1 cellular context compared by ENCODE assay signal in the genomic region with DNA sequence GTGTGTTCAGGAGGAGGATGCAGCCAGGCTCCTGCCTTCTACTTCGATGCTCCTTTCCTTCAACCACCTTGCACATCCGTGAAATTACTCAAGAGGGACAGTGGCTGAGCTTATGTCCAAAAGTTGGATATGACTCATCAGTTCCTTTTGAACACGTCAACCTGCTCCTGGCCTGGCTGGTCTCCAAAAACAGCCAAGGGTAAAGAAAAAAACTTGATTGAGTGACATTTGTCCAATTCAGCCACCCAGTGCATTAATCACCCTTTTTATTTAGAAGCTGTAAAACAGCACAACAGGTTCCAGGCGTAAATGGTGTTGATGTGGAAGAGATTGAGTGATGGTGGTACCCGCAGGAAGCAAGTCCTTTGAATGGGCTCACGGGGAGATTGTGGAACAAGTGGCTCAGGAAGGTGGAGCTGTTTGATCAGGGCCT.
TF ChIP-seq lines count a peak whose summit lies in the region.

No MANE protein-coding gene starts in this region.

TF ChIP-seq in HEK293, 187 proteins besides CTCF, POLR2A, EP300 and RAD21 (continued from another document and continues in another):
- TF ChIP-seq, protein P1, sequence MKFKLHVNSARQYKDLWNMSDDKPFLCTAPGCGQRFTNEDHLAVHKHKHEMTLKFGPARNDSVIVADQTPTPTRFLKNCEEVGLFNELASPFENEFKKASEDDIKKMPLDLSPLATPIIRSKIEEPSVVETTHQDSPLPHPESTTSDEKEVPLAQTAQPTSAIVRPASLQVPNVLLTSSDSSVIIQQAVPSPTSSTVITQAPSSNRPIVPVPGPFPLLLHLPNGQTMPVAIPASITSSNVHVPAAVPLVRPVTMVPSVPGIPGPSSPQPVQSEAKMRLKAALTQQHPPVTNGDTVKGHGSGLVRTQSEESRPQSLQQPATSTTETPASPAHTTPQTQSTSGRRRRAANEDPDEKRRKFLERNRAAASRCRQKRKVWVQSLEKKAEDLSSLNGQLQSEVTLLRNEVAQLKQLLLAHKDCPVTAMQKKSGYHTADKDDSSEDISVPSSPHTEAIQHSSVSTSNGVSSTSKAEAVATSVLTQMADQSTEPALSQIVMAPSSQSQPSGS (tag by site-specific recombination; IDR thresholded peaks at IDR 0.05; ENCODE audit: low read depth): no peak
- TF ChIP-seq ZFP37 (tag by site-specific recombination; IDR thresholded peaks at IDR 0.05): peak; percentile 79; the same call in 1 of the 2 replicates
- TF ChIP-seq ZNF514 (tag by site-specific recombination; IDR thresholded peaks at IDR 0.05): no peak
- TF ChIP-seq GFI1B (tag by site-specific recombination; IDR thresholded peaks at IDR 0.05): 0 out of 2 replicates have a peak, but pooled peaks have one; percentile 47
- TF ChIP-seq ZNF2 (tag by site-specific recombination; IDR thresholded peaks at IDR 0.05): no peak
- TF ChIP-seq ZIC2 (tag by site-specific recombination; IDR thresholded peaks at IDR 0.05): peak; percentile 89
- TF ChIP-seq, protein P2, sequence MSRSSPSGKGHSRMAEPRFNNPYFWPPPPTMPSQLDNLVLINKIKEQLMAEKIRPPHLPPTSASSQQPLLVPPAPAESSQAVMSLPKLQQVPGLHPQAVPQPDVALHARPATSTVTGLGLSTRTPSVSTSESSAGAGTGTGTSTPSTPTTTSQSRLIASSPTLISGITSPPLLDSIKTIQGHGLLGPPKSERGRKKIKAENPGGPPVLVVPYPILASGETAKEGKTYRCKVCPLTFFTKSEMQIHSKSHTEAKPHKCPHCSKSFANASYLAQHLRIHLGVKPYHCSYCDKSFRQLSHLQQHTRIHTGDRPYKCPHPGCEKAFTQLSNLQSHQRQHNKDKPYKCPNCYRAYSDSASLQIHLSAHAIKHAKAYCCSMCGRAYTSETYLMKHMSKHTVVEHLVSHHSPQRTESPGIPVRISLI (tag by site-specific recombination; IDR thresholded peaks at IDR 0.05): peak; percentile 96
- peak; percentile 9; the same call in 1 of the 2 replicates for TF ChIP-seq SP2 (tag by site-specific recombination; IDR thresholded peaks at IDR 0.05)
- TF ChIP-seq ZNF792 (tag by site-specific recombination; IDR thresholded peaks at IDR 0.05): no peak
- TF ChIP-seq, protein P3, sequence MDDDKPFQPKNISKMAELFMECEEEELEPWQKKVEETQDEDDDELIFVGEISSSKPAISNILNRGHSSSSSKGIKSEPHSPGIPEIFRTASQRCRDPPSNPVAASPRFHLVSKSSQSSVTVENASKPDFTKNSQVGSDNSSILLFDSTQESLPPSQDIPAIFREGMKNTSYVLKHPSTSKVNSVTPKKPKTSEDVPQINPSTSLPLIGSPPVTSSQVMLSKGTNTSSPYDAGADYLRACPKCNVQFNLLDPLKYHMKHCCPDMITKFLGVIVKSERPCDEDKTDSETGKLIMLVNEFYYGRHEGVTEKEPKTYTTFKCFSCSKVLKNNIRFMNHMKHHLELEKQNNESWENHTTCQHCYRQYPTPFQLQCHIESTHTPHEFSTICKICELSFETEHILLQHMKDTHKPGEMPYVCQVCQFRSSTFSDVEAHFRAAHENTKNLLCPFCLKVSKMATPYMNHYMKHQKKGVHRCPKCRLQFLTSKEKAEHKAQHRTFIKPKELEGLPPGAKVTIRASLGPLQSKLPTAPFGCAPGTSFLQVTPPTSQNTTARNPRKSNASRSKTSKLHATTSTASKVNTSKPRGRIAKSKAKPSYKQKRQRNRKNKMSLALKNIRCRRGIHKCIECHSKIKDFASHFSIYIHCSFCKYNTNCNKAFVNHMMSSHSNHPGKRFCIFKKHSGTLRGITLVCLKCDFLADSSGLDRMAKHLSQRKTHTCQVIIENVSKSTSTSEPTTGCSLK (tag by site-specific recombination; IDR thresholded peaks at IDR 0.05): no peak
- TF ChIP-seq, protein P4, sequence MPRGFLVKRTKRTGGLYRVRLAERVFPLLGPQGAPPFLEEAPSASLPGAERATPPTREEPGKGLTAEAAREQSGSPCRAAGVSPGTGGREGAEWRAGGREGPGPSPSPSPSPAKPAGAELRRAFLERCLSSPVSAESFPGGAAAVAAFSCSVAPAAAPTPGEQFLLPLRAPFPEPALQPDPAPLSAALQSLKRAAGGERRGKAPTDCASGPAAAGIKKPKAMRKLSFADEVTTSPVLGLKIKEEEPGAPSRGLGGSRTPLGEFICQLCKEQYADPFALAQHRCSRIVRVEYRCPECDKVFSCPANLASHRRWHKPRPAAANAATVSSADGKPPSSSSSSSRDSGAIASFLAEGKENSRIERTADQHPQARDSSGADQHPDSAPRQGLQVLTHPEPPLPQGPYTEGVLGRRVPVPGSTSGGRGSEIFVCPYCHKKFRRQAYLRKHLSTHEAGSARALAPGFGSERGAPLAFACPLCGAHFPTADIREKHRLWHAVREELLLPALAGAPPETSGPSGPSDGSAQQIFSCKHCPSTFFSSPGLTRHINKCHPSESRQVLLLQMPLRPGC (tag by site-specific recombination; IDR thresholded peaks at IDR 0.05): peak; percentile 65; the same call in 1 of the 2 replicates
- peak; percentile 66 for TF ChIP-seq ZNF394 (tag by site-specific recombination; IDR thresholded peaks at IDR 0.05; ENCODE audit: borderline replicate concordance)
- no peak for TF ChIP-seq KLF7 (tag by site-specific recombination; IDR thresholded peaks at IDR 0.05; ENCODE audit: borderline replicate concordance)
- TF ChIP-seq, protein P5, sequence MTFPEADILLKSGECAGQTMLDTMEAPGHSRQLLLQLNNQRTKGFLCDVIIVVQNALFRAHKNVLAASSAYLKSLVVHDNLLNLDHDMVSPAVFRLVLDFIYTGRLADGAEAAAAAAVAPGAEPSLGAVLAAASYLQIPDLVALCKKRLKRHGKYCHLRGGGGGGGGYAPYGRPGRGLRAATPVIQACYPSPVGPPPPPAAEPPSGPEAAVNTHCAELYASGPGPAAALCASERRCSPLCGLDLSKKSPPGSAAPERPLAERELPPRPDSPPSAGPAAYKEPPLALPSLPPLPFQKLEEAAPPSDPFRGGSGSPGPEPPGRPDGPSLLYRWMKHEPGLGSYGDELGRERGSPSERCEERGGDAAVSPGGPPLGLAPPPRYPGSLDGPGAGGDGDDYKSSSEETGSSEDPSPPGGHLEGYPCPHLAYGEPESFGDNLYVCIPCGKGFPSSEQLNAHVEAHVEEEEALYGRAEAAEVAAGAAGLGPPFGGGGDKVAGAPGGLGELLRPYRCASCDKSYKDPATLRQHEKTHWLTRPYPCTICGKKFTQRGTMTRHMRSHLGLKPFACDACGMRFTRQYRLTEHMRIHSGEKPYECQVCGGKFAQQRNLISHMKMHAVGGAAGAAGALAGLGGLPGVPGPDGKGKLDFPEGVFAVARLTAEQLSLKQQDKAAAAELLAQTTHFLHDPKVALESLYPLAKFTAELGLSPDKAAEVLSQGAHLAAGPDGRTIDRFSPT (tag by site-specific recombination; IDR thresholded peaks at IDR 0.05): peak; percentile 76
- peak; percentile 62; the same call in 1 of the 2 replicates for TF ChIP-seq ZNF324 (tag by site-specific recombination; IDR thresholded peaks at IDR 0.05)
- TF ChIP-seq KLF9 (tag by site-specific recombination; IDR thresholded peaks at IDR 0.05; ENCODE audit: low read depth): no peak; the same call in 1 of the 2 replicates
- peak; percentile 75 for TF ChIP-seq ZNF660 (tag by site-specific recombination; IDR thresholded peaks at IDR 0.05)
- no peak for TF ChIP-seq ZNF624 (tag by site-specific recombination; IDR thresholded peaks at IDR 0.05)
- 0 out of 2 replicates have a peak, but pooled peaks have one; percentile 12 for TF ChIP-seq ZNF155 (tag by site-specific recombination; IDR thresholded peaks at IDR 0.05)
- TF ChIP-seq SCRT2 (tag by site-specific recombination; IDR thresholded peaks at IDR 0.05): peak; percentile 99
- peak; percentile 93 for TF ChIP-seq ZNF184 (tag by site-specific recombination; IDR thresholded peaks at IDR 0.05)
- peak; percentile 53; the same call in 1 of the 2 replicates for TF ChIP-seq FEZF1 (tag by site-specific recombination; IDR thresholded peaks at IDR 0.05)
- TF ChIP-seq ZNF600 (tag by site-specific recombination; IDR thresholded peaks at IDR 0.05): peak; percentile 90
- TF ChIP-seq ZNF24 (tag by site-specific recombination; IDR thresholded peaks at IDR 0.05): peak; percentile 70; the same call in 1 of the 2 replicates
- TF ChIP-seq, protein P6, sequence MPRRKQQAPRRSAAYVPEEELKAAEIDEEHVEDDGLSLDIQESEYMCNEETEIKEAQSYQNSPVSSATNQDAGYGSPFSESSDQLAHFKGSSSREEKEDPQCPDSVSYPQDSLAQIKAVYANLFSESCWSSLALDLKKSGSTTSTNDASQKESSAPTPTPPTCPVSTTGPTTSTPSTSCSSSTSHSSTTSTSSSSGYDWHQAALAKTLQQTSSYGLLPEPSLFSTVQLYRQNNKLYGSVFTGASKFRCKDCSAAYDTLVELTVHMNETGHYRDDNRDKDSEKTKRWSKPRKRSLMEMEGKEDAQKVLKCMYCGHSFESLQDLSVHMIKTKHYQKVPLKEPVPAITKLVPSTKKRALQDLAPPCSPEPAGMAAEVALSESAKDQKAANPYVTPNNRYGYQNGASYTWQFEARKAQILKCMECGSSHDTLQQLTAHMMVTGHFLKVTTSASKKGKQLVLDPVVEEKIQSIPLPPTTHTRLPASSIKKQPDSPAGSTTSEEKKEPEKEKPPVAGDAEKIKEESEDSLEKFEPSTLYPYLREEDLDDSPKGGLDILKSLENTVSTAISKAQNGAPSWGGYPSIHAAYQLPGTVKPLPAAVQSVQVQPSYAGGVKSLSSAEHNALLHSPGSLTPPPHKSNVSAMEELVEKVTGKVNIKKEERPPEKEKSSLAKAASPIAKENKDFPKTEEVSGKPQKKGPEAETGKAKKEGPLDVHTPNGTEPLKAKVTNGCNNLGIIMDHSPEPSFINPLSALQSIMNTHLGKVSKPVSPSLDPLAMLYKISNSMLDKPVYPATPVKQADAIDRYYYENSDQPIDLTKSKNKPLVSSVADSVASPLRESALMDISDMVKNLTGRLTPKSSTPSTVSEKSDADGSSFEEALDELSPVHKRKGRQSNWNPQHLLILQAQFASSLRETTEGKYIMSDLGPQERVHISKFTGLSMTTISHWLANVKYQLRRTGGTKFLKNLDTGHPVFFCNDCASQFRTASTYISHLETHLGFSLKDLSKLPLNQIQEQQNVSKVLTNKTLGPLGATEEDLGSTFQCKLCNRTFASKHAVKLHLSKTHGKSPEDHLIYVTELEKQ (tag by site-specific recombination; IDR thresholded peaks at IDR 0.05; ENCODE audit: borderline replicate concordance): peak; percentile 96
- peak; percentile 56; the same call in 1 of the 2 replicates for TF ChIP-seq SCRT1 (tag by site-specific recombination; IDR thresholded peaks at IDR 0.05; ENCODE audit: borderline replicate concordance)
- peak; percentile 80 for TF ChIP-seq PRDM1 (tag by site-specific recombination; IDR thresholded peaks at IDR 0.05)
- TF ChIP-seq SP3 (tag by site-specific recombination; IDR thresholded peaks at IDR 0.05): no peak; the same call in 1 of the 2 replicates
- no peak for TF ChIP-seq MYNN (tag by site-specific recombination; IDR thresholded peaks at IDR 0.05; ENCODE audit: borderline replicate concordance)
- 0 out of 2 replicates have a peak, but pooled peaks have one; percentile 59 for TF ChIP-seq ZEB2 (tag by site-specific recombination; IDR thresholded peaks at IDR 0.05)
- TF ChIP-seq, protein P7, sequence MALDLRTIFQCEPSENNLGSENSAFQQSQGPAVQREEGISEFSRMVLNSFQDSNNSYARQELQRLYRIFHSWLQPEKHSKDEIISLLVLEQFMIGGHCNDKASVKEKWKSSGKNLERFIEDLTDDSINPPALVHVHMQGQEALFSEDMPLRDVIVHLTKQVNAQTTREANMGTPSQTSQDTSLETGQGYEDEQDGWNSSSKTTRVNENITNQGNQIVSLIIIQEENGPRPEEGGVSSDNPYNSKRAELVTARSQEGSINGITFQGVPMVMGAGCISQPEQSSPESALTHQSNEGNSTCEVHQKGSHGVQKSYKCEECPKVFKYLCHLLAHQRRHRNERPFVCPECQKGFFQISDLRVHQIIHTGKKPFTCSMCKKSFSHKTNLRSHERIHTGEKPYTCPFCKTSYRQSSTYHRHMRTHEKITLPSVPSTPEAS (tag by site-specific recombination; IDR thresholded peaks at IDR 0.05): peak; percentile 37; the same call in 1 of the 2 replicates
- TF ChIP-seq ZBTB21 (tag by site-specific recombination; IDR thresholded peaks at IDR 0.05): peak; percentile 53; the same call in 1 of the 2 replicates
- TF ChIP-seq, protein P8, sequence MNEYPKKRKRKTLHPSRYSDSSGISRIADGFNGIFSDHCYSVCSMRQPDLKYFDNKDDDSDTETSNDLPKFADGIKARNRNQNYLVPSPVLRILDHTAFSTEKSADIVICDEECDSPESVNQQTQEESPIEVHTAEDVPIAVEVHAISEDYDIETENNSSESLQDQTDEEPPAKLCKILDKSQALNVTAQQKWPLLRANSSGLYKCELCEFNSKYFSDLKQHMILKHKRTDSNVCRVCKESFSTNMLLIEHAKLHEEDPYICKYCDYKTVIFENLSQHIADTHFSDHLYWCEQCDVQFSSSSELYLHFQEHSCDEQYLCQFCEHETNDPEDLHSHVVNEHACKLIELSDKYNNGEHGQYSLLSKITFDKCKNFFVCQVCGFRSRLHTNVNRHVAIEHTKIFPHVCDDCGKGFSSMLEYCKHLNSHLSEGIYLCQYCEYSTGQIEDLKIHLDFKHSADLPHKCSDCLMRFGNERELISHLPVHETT (tag by site-specific recombination; IDR thresholded peaks at IDR 0.05): peak; percentile 87
- no peak for TF ChIP-seq ZNF529 (tag by site-specific recombination; IDR thresholded peaks at IDR 0.05; ENCODE audit: insufficient replicate concordance)
- TF ChIP-seq KLF10 (tag by site-specific recombination; IDR thresholded peaks at IDR 0.05): 0 out of 2 replicates have a peak, but pooled peaks have one; percentile 24
- TF ChIP-seq, protein P9, sequence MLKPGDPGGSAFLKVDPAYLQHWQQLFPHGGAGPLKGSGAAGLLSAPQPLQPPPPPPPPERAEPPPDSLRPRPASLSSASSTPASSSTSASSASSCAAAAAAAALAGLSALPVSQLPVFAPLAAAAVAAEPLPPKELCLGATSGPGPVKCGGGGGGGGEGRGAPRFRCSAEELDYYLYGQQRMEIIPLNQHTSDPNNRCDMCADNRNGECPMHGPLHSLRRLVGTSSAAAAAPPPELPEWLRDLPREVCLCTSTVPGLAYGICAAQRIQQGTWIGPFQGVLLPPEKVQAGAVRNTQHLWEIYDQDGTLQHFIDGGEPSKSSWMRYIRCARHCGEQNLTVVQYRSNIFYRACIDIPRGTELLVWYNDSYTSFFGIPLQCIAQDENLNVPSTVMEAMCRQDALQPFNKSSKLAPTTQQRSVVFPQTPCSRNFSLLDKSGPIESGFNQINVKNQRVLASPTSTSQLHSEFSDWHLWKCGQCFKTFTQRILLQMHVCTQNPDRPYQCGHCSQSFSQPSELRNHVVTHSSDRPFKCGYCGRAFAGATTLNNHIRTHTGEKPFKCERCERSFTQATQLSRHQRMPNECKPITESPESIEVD (tag by site-specific recombination; IDR thresholded peaks at IDR 0.05): peak; percentile 93
- TF ChIP-seq, protein P10, sequence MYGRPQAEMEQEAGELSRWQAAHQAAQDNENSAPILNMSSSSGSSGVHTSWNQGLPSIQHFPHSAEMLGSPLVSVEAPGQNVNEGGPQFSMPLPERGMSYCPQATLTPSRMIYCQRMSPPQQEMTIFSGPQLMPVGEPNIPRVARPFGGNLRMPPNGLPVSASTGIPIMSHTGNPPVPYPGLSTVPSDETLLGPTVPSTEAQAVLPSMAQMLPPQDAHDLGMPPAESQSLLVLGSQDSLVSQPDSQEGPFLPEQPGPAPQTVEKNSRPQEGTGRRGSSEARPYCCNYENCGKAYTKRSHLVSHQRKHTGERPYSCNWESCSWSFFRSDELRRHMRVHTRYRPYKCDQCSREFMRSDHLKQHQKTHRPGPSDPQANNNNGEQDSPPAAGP (tag by site-specific recombination; IDR thresholded peaks at IDR 0.05): 0 out of 2 replicates have a peak, but pooled peaks have one; percentile 44
- TF ChIP-seq ZNF10 (tag by site-specific recombination; IDR thresholded peaks at IDR 0.05): 0 out of 2 replicates have a peak, but pooled peaks have one; percentile 33
- peak; percentile 87 for TF ChIP-seq SP7 (tag by site-specific recombination; IDR thresholded peaks at IDR 0.05)
- TF ChIP-seq ZNF843 (tag by site-specific recombination; IDR thresholded peaks at IDR 0.05): peak; percentile 79
